In genomic region chr3:56689303-56689702, GRCh38 we compare ENCODE assay signal across 36 cellular contexts.
"Had no signal": no experiment of that assay in that cellular context is flagged by ENCODE, and none has a peak within 500 bp of the region (broad histone marks: within the 10 kb centered on the region; RNA-seq: fewer than 3 reads in every experiment).

No MANE protein-coding gene starts in this region.

- ATAC-seq: activated naive CD8-positive, alpha-beta T cell treated with anti-CD3 and anti-CD28 coated beads, Interleukin-2, amount 50 U/mL, for 24 hours; activated T-cell treated with anti-CD3 and anti-CD28 coated beads, Interleukin-2, amount 50 U/mL, for 4 hours; activated T-cell treated with anti-CD3 and anti-CD28 coated beads, Interleukin-2, amount 50 U/mL, for 72 hours; activated T-helper 17 cell treated with anti-CD3 and anti-CD28 coated beads, Interleukin-2, amount 50 U/mL, for 72 hours had no signal

- H3K4me3 Mint-ChIP-seq: activated B cell treated with CpG ODN at 0.5 μM for 24 hours; activated CD4-positive, alpha-beta memory T cell treated with anti-CD3 and anti-CD28 coated beads for 36 hours; activated CD4-positive, alpha-beta T cell treated with anti-CD3 and anti-CD28 coated beads, Interleukin-2, amount 10 ng/mL, durations not matched to agents 7 days and 5 days; activated naive CD4-positive, alpha-beta T cell treated with anti-CD3 and anti-CD28 coated beads, Interleukin-2, amount 10 ng/mL, durations not matched to agents 7 days and 5 days; activated naive CD4-positive, alpha-beta T cell treated with anti-CD3 and anti-CD28 coated beads, Interleukin-2, amount 50 U/mL, for 24 hours; activated naive CD8-positive, alpha-beta T cell; activated naive CD8-positive, alpha-beta T cell treated with anti-CD3 and anti-CD28 coated beads, Interleukin-2, amount 10 ng/mL, durations not matched to agents 7 days and 5 days; activated naive CD8-positive, alpha-beta T cell treated with anti-CD3 and anti-CD28 coated beads, Interleukin-2, amount 50 U/mL, for 24 hours; activated T-cell treated with anti-CD3 and anti-CD28 coated beads, Interleukin-2, amount 50 U/mL, for 4 hours; activated T-cell treated with anti-CD3 and anti-CD28 coated beads, Interleukin-2, amount 50 U/mL, for 72 hours; activated T-helper 1 cell treated with anti-CD3 and anti-CD28 coated beads, Interleukin-12 subunit alpha, Interleukin-12 subunit beta, Interleukin-2, Interleukin-4 antibody, amounts not matched to agents 30 ng/mL and 10 ng/mL and 1 ng/mL, durations not matched to agents 14 hours and 24 hours and 36 hours; activated T-helper 17 cell treated with anti-CD3 and anti-CD28 coated beads, Interleukin-2, amount 50 U/mL, for 72 hours; brain; central memory CD8-positive, alpha-beta T cell; T-helper 1 cell treated with Interleukin-12 subunit alpha and Interleukin-12 subunit beta and Interleukin-4 antibody, amounts not matched to agents 30 μg/mL and 1 μg/mL, for 36 hours; T-helper 2 cell treated with Interferon-gamma antibody and Interleukin-4, amounts not matched to agents 5 μg/mL and 100 μg/mL, for 36 hours had no signal

- DNase-seq: activated B cell treated with CpG ODN at 0.5 μM for 24 hours; activated CD4-positive, alpha-beta memory T cell treated with anti-CD3 and anti-CD28 coated beads for 36 hours; activated CD4-positive, alpha-beta T cell treated with anti-CD3 and anti-CD28 coated beads for 4 hours; activated CD4-positive, alpha-beta T cell treated with anti-CD3 and anti-CD28 coated beads, Interleukin-2, amount 10 ng/mL, durations not matched to agents 7 days and 5 days; activated CD4-positive, CD25-positive, alpha-beta regulatory T cell treated with anti-CD3 and anti-CD28 coated beads, Interleukin-2, amount 50 U/mL, for 72 hours; activated CD8-positive, alpha-beta memory T cell treated with anti-CD3 and anti-CD28 coated beads, Interleukin-2, amount 50 U/mL, for 4 hours; activated effector memory CD4-positive, alpha-beta T cell treated with anti-CD3 and anti-CD28 coated beads, Interleukin-2, amount 50 U/mL, for 16 hours; activated gamma-delta T cell treated with Interleukin-2 at 50 U/mL for 16 hours; activated naive CD4-positive, alpha-beta T cell; activated naive CD4-positive, alpha-beta T cell treated with anti-CD3 and anti-CD28 coated beads, Interleukin-2, amount 10 ng/mL, durations not matched to agents 7 days and 5 days; activated naive CD8-positive, alpha-beta T cell treated with anti-CD3 and anti-CD28 coated beads, Interleukin-2, amount 10 ng/mL, durations not matched to agents 7 days and 5 days; activated naive CD8-positive, alpha-beta T cell treated with anti-CD3 and anti-CD28 coated beads, Interleukin-2, amount 50 U/mL, for 24 hours; activated T-cell treated with anti-CD3 and anti-CD28 coated beads for 4 hours; activated T-cell treated with anti-CD3 and anti-CD28 coated beads, Interleukin-2, amount 50 U/mL, for 1 hour; activated T-cell treated with anti-CD3 and anti-CD28 coated beads, Interleukin-2, amount 50 U/mL, for 4 hours; activated T-cell treated with anti-CD3 and anti-CD28 coated beads, Interleukin-2, amount 50 U/mL, for 72 hours; amygdala; anterior cingulate cortex; caudate nucleus; cerebellar nuclear complex; T-helper 1 cell; T-helper 2 cell; T-helper 9 cell had no signal

- H3K27ac Mint-ChIP-seq: activated B cell treated with CpG ODN at 0.5 μM for 24 hours; activated CD4-positive, alpha-beta memory T cell treated with anti-CD3 and anti-CD28 coated beads for 36 hours; activated CD4-positive, alpha-beta T cell treated with anti-CD3 and anti-CD28 coated beads, Interleukin-2, amount 10 ng/mL, durations not matched to agents 7 days and 5 days; activated naive CD4-positive, alpha-beta T cell treated with anti-CD3 and anti-CD28 coated beads, Interleukin-2, amount 10 ng/mL, durations not matched to agents 7 days and 5 days; activated naive CD4-positive, alpha-beta T cell treated with anti-CD3 and anti-CD28 coated beads, Interleukin-2, amount 50 U/mL, for 24 hours; activated naive CD8-positive, alpha-beta T cell; activated naive CD8-positive, alpha-beta T cell treated with anti-CD3 and anti-CD28 coated beads, Interleukin-2, amount 10 ng/mL, durations not matched to agents 7 days and 5 days; activated naive CD8-positive, alpha-beta T cell treated with anti-CD3 and anti-CD28 coated beads, Interleukin-2, amount 50 U/mL, for 24 hours; activated T-cell treated with anti-CD3 and anti-CD28 coated beads, Interleukin-2, amount 50 U/mL, for 72 hours; activated T-helper 1 cell treated with anti-CD3 and anti-CD28 coated beads, Interleukin-12 subunit alpha, Interleukin-12 subunit beta, Interleukin-2, Interleukin-4 antibody, amounts not matched to agents 30 ng/mL and 10 ng/mL and 1 ng/mL, durations not matched to agents 14 hours and 24 hours and 36 hours; activated T-helper 17 cell treated with anti-CD3 and anti-CD28 coated beads, Interleukin-2, amount 50 U/mL, for 72 hours; brain; T-helper 1 cell treated with Interleukin-12 subunit alpha and Interleukin-12 subunit beta and Interleukin-4 antibody, amounts not matched to agents 30 μg/mL and 1 μg/mL, for 36 hours; T-helper 2 cell treated with Interferon-gamma antibody and Interleukin-4, amounts not matched to agents 5 μg/mL and 100 μg/mL, for 36 hours had no signal

- H3K27me3 ChIP-seq: ascending aorta, cardiac muscle cell had no signal

- H3K36me3 ChIP-seq: ascending aorta, cardiac muscle cell had no signal

- H3K9me3 Mint-ChIP-seq: activated B cell treated with CpG ODN at 0.5 μM for 24 hours; activated CD4-positive, alpha-beta memory T cell treated with anti-CD3 and anti-CD28 coated beads for 36 hours; activated CD4-positive, alpha-beta T cell treated with anti-CD3 and anti-CD28 coated beads, Interleukin-2, amount 10 ng/mL, durations not matched to agents 7 days and 5 days; activated naive CD4-positive, alpha-beta T cell treated with anti-CD3 and anti-CD28 coated beads, Interleukin-2, amount 50 U/mL, for 24 hours; activated naive CD8-positive, alpha-beta T cell treated with anti-CD3 and anti-CD28 coated beads, Interleukin-2, amount 10 ng/mL, durations not matched to agents 7 days and 5 days; activated naive CD8-positive, alpha-beta T cell treated with anti-CD3 and anti-CD28 coated beads, Interleukin-2, amount 50 U/mL, for 24 hours; activated T-cell treated with anti-CD3 and anti-CD28 coated beads, Interleukin-2, amount 50 U/mL, for 4 hours; activated T-cell treated with anti-CD3 and anti-CD28 coated beads, Interleukin-2, amount 50 U/mL, for 72 hours; activated T-helper 1 cell treated with anti-CD3 and anti-CD28 coated beads, Interleukin-12 subunit alpha, Interleukin-12 subunit beta, Interleukin-2, Interleukin-4 antibody, amounts not matched to agents 30 ng/mL and 10 ng/mL and 1 ng/mL, durations not matched to agents 14 hours and 24 hours and 36 hours; activated T-helper 17 cell treated with anti-CD3 and anti-CD28 coated beads, Interleukin-2, amount 50 U/mL, for 72 hours; central memory CD8-positive, alpha-beta T cell had no signal

- H3K9me3 ChIP-seq: ascending aorta had no signal

- H3K36me3 Mint-ChIP-seq: activated naive CD4-positive, alpha-beta T cell treated with anti-CD3 and anti-CD28 coated beads, Interleukin-2, amount 50 U/mL, for 24 hours; activated naive CD8-positive, alpha-beta T cell had no signal

- H3K4me1 Mint-ChIP-seq: brain had no signal

- H3K4me3 ChIP-seq: ascending aorta, cardiac muscle cell had no signal

- H3K27ac ChIP-seq: ascending aorta, cardiac muscle cell, VCaP had no signal

- H3K4me1 ChIP-seq: ascending aorta had no signal

- H3K27me3 Mint-ChIP-seq: activated B cell treated with CpG ODN at 0.5 μM for 24 hours; activated CD4-positive, alpha-beta memory T cell treated with anti-CD3 and anti-CD28 coated beads for 36 hours; activated CD4-positive, alpha-beta T cell treated with anti-CD3 and anti-CD28 coated beads, Interleukin-2, amount 10 ng/mL, durations not matched to agents 7 days and 5 days; activated naive CD4-positive, alpha-beta T cell treated with anti-CD3 and anti-CD28 coated beads, Interleukin-2, amount 10 ng/mL, durations not matched to agents 7 days and 5 days; activated naive CD4-positive, alpha-beta T cell treated with anti-CD3 and anti-CD28 coated beads, Interleukin-2, amount 50 U/mL, for 24 hours; activated naive CD8-positive, alpha-beta T cell; activated naive CD8-positive, alpha-beta T cell treated with anti-CD3 and anti-CD28 coated beads, Interleukin-2, amount 10 ng/mL, durations not matched to agents 7 days and 5 days; activated naive CD8-positive, alpha-beta T cell treated with anti-CD3 and anti-CD28 coated beads, Interleukin-2, amount 50 U/mL, for 24 hours; activated T-helper 17 cell treated with anti-CD3 and anti-CD28 coated beads, Interleukin-2, amount 50 U/mL, for 72 hours; brain; central memory CD8-positive, alpha-beta T cell had no signal

- FAIRE-seq: bronchial epithelial cell, TTC549 had no signal
